In the genomic region with DNA sequence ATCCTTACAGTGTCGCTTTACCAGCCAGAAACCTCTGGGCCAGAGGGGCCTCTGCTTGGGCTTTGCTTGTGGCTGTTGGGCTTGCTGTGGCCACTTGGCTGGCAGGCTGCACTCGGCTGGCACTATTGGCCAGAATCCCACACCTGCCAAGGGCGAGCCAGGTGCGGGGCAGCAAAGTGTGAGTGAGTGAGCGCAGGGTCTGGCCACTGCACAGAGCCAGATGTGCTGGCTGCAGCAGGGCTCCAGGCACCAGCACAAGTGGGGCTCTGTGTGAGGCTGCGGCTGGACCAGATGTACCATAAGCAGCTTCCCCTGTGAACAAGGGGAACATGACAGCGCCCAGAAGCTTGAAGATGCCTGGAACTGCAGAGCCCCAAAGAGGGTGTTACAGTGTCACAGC, we compare ENCODE assay signal across 2 cellular contexts.
TF ChIP-seq lines count a peak whose summit lies in the region.

No MANE protein-coding gene starts in this region.

TF ChIP-seq in IMR-90, 13 proteins besides CTCF, POLR2A, EP300 and RAD21:
- TF ChIP-seq CHD1 (IDR thresholded peaks at IDR 0.05; ENCODE audit: low read depth, low read length) = no peak
- TF ChIP-seq NFE2L2 (IDR thresholded peaks at IDR 0.05; ENCODE audit: low read depth, low read length) = no peak
- TF ChIP-seq CEBPB (IDR thresholded peaks at IDR 0.05; ENCODE audit: low read depth, low read length) = no peak
- no peak for TF ChIP-seq MXI1 (IDR thresholded peaks at IDR 0.05; ENCODE audit: borderline replicate concordance, low read depth, low read length)
- TF ChIP-seq MAZ (IDR thresholded peaks at IDR 0.05; ENCODE audit: borderline replicate concordance, low read depth, low read length) = no peak
- no peak for TF ChIP-seq RCOR1 (IDR thresholded peaks at IDR 0.05; ENCODE audit: insufficient replicate concordance, low read length)
- TF ChIP-seq, protein P1, sequence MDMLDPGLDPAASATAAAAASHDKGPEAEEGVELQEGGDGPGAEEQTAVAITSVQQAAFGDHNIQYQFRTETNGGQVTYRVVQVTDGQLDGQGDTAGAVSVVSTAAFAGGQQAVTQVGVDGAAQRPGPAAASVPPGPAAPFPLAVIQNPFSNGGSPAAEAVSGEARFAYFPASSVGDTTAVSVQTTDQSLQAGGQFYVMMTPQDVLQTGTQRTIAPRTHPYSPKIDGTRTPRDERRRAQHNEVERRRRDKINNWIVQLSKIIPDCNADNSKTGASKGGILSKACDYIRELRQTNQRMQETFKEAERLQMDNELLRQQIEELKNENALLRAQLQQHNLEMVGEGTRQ (IDR thresholded peaks at IDR 0.05; ENCODE audit: low read depth, low read length) = no peak
- no peak for TF ChIP-seq MAFK (IDR thresholded peaks at IDR 0.05; ENCODE audit: low read depth, low read length)
- TF ChIP-seq SMC3 (IDR thresholded peaks at IDR 0.05; ENCODE audit: low read depth, low read length) = no peak
- no peak for TF ChIP-seq RFX5 (IDR thresholded peaks at IDR 0.05; ENCODE audit: low read depth, low read length)
- TF ChIP-seq, protein P2, sequence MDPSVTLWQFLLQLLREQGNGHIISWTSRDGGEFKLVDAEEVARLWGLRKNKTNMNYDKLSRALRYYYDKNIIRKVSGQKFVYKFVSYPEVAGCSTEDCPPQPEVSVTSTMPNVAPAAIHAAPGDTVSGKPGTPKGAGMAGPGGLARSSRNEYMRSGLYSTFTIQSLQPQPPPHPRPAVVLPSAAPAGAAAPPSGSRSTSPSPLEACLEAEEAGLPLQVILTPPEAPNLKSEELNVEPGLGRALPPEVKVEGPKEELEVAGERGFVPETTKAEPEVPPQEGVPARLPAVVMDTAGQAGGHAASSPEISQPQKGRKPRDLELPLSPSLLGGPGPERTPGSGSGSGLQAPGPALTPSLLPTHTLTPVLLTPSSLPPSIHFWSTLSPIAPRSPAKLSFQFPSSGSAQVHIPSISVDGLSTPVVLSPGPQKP (IDR thresholded peaks at IDR 0.05; ENCODE audit: borderline replicate concordance, low read depth, low read length) = no peak
- TF ChIP-seq FOS (IDR thresholded peaks at IDR 0.05; ENCODE audit: low read depth, low read length) = no peak
- TF ChIP-seq BHLHE40 (IDR thresholded peaks at IDR 0.05; ENCODE audit: low read depth, low read length) = no peak

TF ChIP-seq in K562, 482 proteins besides CTCF, POLR2A, EP300 and RAD21:
- no peak for TF ChIP-seq ZKSCAN3 (CRISPR knock-in tag; IDR thresholded peaks at IDR 0.05)
- no peak for TF ChIP-seq EP400 (IDR thresholded peaks at IDR 0.05)
- TF ChIP-seq, protein P3, sequence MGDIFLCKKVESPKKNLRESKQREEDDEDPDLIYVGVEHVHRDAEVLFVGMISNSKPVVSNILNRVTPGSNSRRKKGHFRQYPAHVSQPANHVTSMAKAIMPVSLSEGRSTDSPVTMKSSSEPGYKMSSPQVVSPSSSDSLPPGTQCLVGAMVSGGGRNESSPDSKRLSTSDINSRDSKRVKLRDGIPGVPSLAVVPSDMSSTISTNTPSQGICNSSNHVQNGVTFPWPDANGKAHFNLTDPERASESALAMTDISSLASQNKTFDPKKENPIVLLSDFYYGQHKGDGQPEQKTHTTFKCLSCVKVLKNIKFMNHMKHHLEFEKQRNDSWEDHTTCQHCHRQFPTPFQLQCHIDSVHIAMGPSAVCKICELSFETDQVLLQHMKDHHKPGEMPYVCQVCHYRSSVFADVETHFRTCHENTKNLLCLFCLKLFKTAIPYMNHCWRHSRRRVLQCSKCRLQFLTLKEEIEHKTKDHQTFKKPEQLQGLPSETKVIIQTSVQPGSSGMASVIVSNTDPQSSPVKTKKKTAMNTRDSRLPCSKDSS (IDR thresholded peaks at IDR 0.05; ENCODE audit: low read depth, partially characterized antibody) = no peak
- TF ChIP-seq, protein P4, sequence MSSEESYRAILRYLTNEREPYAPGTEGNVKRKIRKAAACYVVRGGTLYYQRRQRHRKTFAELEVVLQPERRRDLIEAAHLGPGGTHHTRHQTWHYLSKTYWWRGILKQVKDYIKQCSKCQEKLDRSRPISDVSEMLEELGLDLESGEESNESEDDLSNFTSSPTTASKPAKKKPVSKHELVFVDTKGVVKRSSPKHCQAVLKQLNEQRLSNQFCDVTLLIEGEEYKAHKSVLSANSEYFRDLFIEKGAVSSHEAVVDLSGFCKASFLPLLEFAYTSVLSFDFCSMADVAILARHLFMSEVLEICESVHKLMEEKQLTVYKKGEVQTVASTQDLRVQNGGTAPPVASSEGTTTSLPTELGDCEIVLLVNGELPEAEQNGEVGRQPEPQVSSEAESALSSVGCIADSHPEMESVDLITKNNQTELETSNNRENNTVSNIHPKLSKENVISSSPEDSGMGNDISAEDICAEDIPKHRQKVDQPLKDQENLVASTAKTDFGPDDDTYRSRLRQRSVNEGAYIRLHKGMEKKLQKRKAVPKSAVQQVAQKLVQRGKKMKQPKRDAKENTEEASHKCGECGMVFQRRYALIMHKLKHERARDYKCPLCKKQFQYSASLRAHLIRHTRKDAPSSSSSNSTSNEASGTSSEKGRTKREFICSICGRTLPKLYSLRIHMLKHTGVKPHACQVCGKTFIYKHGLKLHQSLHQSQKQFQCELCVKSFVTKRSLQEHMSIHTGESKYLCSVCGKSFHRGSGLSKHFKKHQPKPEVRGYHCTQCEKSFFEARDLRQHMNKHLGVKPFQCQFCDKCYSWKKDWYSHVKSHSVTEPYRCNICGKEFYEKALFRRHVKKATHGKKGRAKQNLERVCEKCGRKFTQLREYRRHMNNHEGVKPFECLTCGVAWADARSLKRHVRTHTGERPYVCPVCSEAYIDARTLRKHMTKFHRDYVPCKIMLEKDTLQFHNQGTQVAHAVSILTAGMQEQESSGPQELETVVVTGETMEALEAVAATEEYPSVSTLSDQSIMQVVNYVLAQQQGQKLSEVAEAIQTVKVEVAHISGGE (CRISPR knock-in tag; IDR thresholded peaks at IDR 0.05) = no peak
- no peak for TF ChIP-seq ELF1 (tag; IDR thresholded peaks at IDR 0.05)
